Comparison of ENCODE assay signal across 11 cellular contexts in the genomic region with DNA sequence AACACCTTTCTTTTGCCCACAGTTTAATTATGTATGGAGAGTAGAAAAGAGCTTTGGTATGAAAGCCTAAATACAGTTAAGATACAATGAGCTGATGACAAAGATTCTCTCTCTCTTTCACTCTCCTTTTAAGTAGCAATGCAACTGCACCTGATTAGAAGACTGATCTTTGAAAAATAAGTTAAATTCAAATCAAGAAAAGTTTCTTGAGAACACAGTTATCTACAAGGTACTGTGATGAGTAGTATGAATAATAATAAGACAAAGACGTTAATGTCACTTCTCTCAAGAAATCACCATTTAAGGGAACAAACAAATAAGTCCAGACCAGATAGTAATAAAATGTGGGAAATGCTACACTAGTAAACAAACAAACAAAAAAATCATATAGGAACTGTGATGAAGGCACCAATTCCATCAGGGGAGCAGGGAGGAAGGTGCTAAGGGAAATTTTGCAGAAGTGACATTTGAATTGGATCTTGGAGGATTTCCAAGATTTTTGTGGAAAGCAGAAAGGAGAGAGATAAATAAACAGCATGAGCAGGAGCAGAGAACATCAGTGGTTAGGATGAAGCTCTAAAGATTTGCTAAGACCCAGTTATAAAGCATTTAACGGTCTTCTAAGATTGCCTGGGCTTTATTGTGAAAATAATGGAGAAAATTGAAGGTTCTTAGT.
A peak's percentile ranks its signal among the peaks of the same experiment; 100 is the strongest.
DNase-seq lines count a peak whose midpoint lies in the region; ATAC-seq and TF ChIP-seq lines count a peak whose summit lies in the region.
"Had no signal": no experiment of that assay in that cellular context is flagged by ENCODE, and none has a peak within 500 bp of the region (broad histone marks: within the 10 kb centered on the region; RNA-seq: fewer than 3 reads in every experiment).

No MANE protein-coding gene starts in this region.

- H3K4me1 ChIP-seq in stomach: peaks cover 0 to 29% (median 10%) of the 10 kb centered on the region in 4 donors

- TF ChIP-seq EP300 in stomach (IDR thresholded peaks at IDR 0.05): no peak

- peak overlapping the region in 3 of 5 donors; percentile 49 to 77 (median 55) for H3K27ac ChIP-seq in stomach

- intact Hi-C loops in activated CD4-positive, alpha-beta T cell treated with anti-CD3 and anti-CD28 coated beads, Interleukin-2, amount 10 ng/mL, durations not matched to agents 24 days and 14 days (cut with micrococcal nuclease): loop anchor here (1.0 to 2.0 kb wide), 2 partner anchors 29 to 36 kb away; no protein-coding TSS in a partner anchor
- intact Hi-C loops in stomach (cut with DNase I; ENCODE audit: low total_unique reads): no loop called here

- no peak for ATAC-seq in HG02588 (IDR thresholded peaks at IDR 0.05; ENCODE audit: unreplicated experiment)
- ATAC-seq: HepG2 had no signal

- no peaks in the 10 kb centered on the region for H3K27me3 Mint-ChIP-seq in activated CD4-positive, alpha-beta T cell treated with anti-CD3 and anti-CD28 coated beads, Interleukin-2, amount 10 ng/mL, durations not matched to agents 24 days and 14 days
- H3K27me3 Mint-ChIP-seq in T-helper 2 cell treated with Interferon-gamma antibody and Interleukin-4, amounts not matched to agents 5 μg/mL and 100 μg/mL, for 36 hours (ENCODE audit: low read depth): no peaks in the 10 kb centered on the region

- no peak for DNase-seq in activated CD4-positive, alpha-beta T cell treated with anti-CD3 and anti-CD28 coated beads, Interleukin-2, amount 10 ng/mL, durations not matched to agents 24 days and 14 days
- DNase-seq in activated CD4-positive, alpha-beta T cell treated with anti-CD3 and anti-CD28 coated beads, Interleukin-2, amount 50 U/mL, for 1 hour: no peak
- no peak for DNase-seq in T-helper 2 cell treated with Interferon-gamma antibody and Interleukin-4, amounts not matched to agents 5 μg/mL and 100 μg/mL, for 36 hours (ENCODE audit: low spot score)
- DNase-seq in fibroblast of villous mesenchyme (ENCODE audit: low read depth): peak; percentile 76
- DNase-seq in stomach: no peak
- no peak for DNase-seq in medulla oblongata (ENCODE audit: extremely low spot score)
- DNase-seq in islet precursor cell: no peak
- DNase-seq: activated CD4-positive, CD25-positive, alpha-beta regulatory T cell; H7 had no signal

- no peaks in the 10 kb centered on the region for H3K27me3 ChIP-seq in stomach

- no peaks in the 10 kb centered on the region for H3K9me3 Mint-ChIP-seq in activated CD4-positive, alpha-beta T cell treated with anti-CD3 and anti-CD28 coated beads, Interleukin-2, amount 10 ng/mL, durations not matched to agents 24 days and 14 days
- H3K9me3 Mint-ChIP-seq in T-helper 2 cell treated with Interferon-gamma antibody and Interleukin-4, amounts not matched to agents 5 μg/mL and 100 μg/mL, for 36 hours: no peaks in the 10 kb centered on the region

- peak overlapping the region; percentile 61 for H3K4me3 Mint-ChIP-seq in activated CD4-positive, alpha-beta T cell treated with anti-CD3 and anti-CD28 coated beads, Interleukin-2, amount 10 ng/mL, durations not matched to agents 24 days and 14 days
- H3K4me3 Mint-ChIP-seq in T-helper 2 cell treated with Interferon-gamma antibody and Interleukin-4, amounts not matched to agents 5 μg/mL and 100 μg/mL, for 36 hours: peak overlapping the region; percentile 45

- H3K4me1 Mint-ChIP-seq in activated CD4-positive, alpha-beta T cell treated with anti-CD3 and anti-CD28 coated beads, Interleukin-2, amount 10 ng/mL, durations not matched to agents 24 days and 14 days: peaks cover 35% of the 10 kb centered on the region
- peaks cover 28% of the 10 kb centered on the region for H3K4me1 Mint-ChIP-seq in T-helper 2 cell treated with Interferon-gamma antibody and Interleukin-4, amounts not matched to agents 5 μg/mL and 100 μg/mL, for 36 hours (ENCODE audit: low read depth)

- H3K27ac Mint-ChIP-seq in activated CD4-positive, alpha-beta T cell treated with anti-CD3 and anti-CD28 coated beads, Interleukin-2, amount 10 ng/mL, durations not matched to agents 24 days and 14 days: peak overlapping the region; percentile 87
- peak overlapping the region; percentile 74 for H3K27ac Mint-ChIP-seq in T-helper 2 cell treated with Interferon-gamma antibody and Interleukin-4, amounts not matched to agents 5 μg/mL and 100 μg/mL, for 36 hours

- H3K4me3 ChIP-seq in fibroblast of villous mesenchyme (ENCODE audit: low read depth, low read length) (peak overlapping the region; percentile 34), stomach (no peak overlapping the region)

- WGBS in stomach, 5 donors: 68 to 77% (median 74%) methylated on average over 2 of the region's 2 CpGs

- TF ChIP-seq CTCF in fibroblast of villous mesenchyme (IDR thresholded peaks at IDR 0.05; ENCODE audit: insufficient read depth, low read depth, low read length): no peak
- no peak for TF ChIP-seq CTCF in stomach (IDR thresholded peaks at IDR 0.05)

- no peak for TF ChIP-seq POLR2A in stomach (IDR thresholded peaks at IDR 0.05)

- no peaks in the 10 kb centered on the region for H3K9me3 ChIP-seq in stomach

- peaks cover 1% of the 10 kb centered on the region for H3K36me3 Mint-ChIP-seq in activated CD4-positive, alpha-beta T cell treated with anti-CD3 and anti-CD28 coated beads, Interleukin-2, amount 10 ng/mL, durations not matched to agents 24 days and 14 days (ENCODE audit: low read depth)
- no peaks in the 10 kb centered on the region for H3K36me3 Mint-ChIP-seq in T-helper 2 cell treated with Interferon-gamma antibody and Interleukin-4, amounts not matched to agents 5 μg/mL and 100 μg/mL, for 36 hours (ENCODE audit: low read depth)

- H3K36me3 ChIP-seq in stomach: no peaks in the 10 kb centered on the region
